In genomic region chr20:22962567-22963439, GRCh38 we compare ENCODE assay signal across 30 cellular contexts.
DNase-seq lines count a peak whose midpoint lies in the region; ATAC-seq and TF ChIP-seq lines count a peak whose summit lies in the region.
"Had no signal": no experiment of that assay in that cellular context is flagged by ENCODE, and none has a peak within 500 bp of the region (broad histone marks: within the 10 kb centered on the region; RNA-seq: fewer than 3 reads in every experiment).

No MANE protein-coding gene starts in this region.

- peaks cover 18% of the 10 kb centered on the region for H3K4me1 ChIP-seq in PC-3 (ENCODE audit: insufficient read depth, low read length)
- no peaks in the 10 kb centered on the region for H3K4me1 ChIP-seq in left lung
- H3K4me1 ChIP-seq: pancreas had no signal

- H3F3A ChIP-seq in PC-3 (ENCODE audit: low read length, unreplicated experiment) = no peaks in the 10 kb centered on the region

- no peak overlapping the region for H3K9ac ChIP-seq in PC-3 (ENCODE audit: low read length)

- no peak overlapping the region for H3K4me3 ChIP-seq in PC-3 (ENCODE audit: low read length)
- H3K4me3 ChIP-seq in choroid plexus epithelial cell (ENCODE audit: low read depth, low read length) = no peak overlapping the region
- no peak overlapping the region for H3K4me3 ChIP-seq in left lung
- H3K4me3 ChIP-seq: pancreas, SK-N-MC had no signal

- no peaks in the 10 kb centered on the region for H3K79me2 ChIP-seq in PC-3 (ENCODE audit: low read length)

- H3K27ac ChIP-seq in PC-3 (ENCODE audit: low read length) (peak overlapping the region; percentile 23), left lung (no peak overlapping the region)
- H3K27ac ChIP-seq: C4-2B, pancreas, SK-N-MC had no signal

- DNase-seq in Daoy (ENCODE audit: low read depth) (peak; percentile 13), PC-3 (peak; percentile 85), choroid plexus epithelial cell (ENCODE audit: low read depth) (peak; percentile 68), left lung (no peak), AG08395 (ENCODE audit: low spot score) (no peak), retina (no peak), H4 (ENCODE audit: low spot score) (no peak)
- DNase-seq: activated CD4-positive, alpha-beta memory T cell treated with anti-CD3 and anti-CD28 coated beads for 36 hours; activated CD4-positive, CD25-positive, alpha-beta regulatory T cell treated with anti-CD3 and anti-CD28 coated beads, Interleukin-2, amount 50 U/mL, for 72 hours; activated CD8-positive, alpha-beta memory T cell treated with anti-CD3 and anti-CD28 coated beads, Interleukin-2, amount 50 U/mL, for 48 hours; activated naive CD4-positive, alpha-beta T cell treated with anti-CD3 and anti-CD28 coated beads, Interleukin-2, amount 50 U/mL, for 16 hours; anterior cingulate cortex; Calu3; central memory CD4-positive, alpha-beta T cell; DND-41; head of caudate nucleus; kidney; NCI-H1048; NCI-H187; NCI-H524 treated with DMSO at 0.1 percent for 48 hours; nephron progenitor cell; NK-92 treated with Interleukin-12 subunit alpha and Interleukin-12 subunit beta, amount 100 ng/mL, for 24 hours; pancreas; right cardiac atrium; stimulated activated CD4-positive, alpha-beta T cell treated with anti-CD3 and anti-CD28 coated beads, Interleukin-12 subunit alpha, Interleukin-12 subunit beta, amount 100 ng/mL, for 4 hours; stimulated activated CD4-positive, alpha-beta T cell treated with anti-CD3 and anti-CD28 coated beads, Interleukin-4, amount 100 ng/mL, for 1 hour had no signal

- H3K36me3 ChIP-seq in PC-3 (ENCODE audit: low read depth, low read length) (no peaks in the 10 kb centered on the region), left lung (no peaks in the 10 kb centered on the region)
- H3K36me3 ChIP-seq: pancreas had no signal

- no peaks in the 10 kb centered on the region for H3K9me2 ChIP-seq in PC-3 (replicated peaks; ENCODE audit: low read length)

- peak; percentile 64 for ATAC-seq in PC-3
- ATAC-seq in left lung = peak; percentile 65
- no peak for ATAC-seq in HG02642 (IDR thresholded peaks at IDR 0.05; ENCODE audit: poor library complexity, unreplicated experiment)
- ATAC-seq: Panc1, pancreas, right cardiac atrium had no signal

- no peak overlapping the region for H2AFZ ChIP-seq in PC-3 (ENCODE audit: low read length)

- H3K4me2 ChIP-seq in PC-3 (ENCODE audit: low read length) = peak overlapping the region; percentile 29

- POLR2A ChIA-PET in PC-3 (lab: Charles Lee; ENCODE audit: unreplicated experiment) = no interaction called here

- CTCF ChIA-PET in PC-3 (lab: Charles Lee) = no interaction called here

- intact Hi-C loops in PC-3 (cut with micrococcal nuclease) (no loop called here), left lung (cut with DNase I) (no loop called here)

- H3K27me3 ChIP-seq in PC-3 (ENCODE audit: low read length) (peaks cover 14% of the 10 kb centered on the region; the same call in 1 of the 2 replicates), left lung (no peaks in the 10 kb centered on the region)
- H3K27me3 ChIP-seq: pancreas had no signal

- no TSS peak for BruUV-seq in PC-3 (replicated peaks; lab: Mats Ljungman, UMichigan)

- H3K9me3 ChIP-seq in PC-3 (ENCODE audit: low read length) = no peaks in the 10 kb centered on the region
- H3K9me3 ChIP-seq in left lung = no peaks in the 10 kb centered on the region
- H3K9me3 ChIP-seq: pancreas had no signal

- no peak for TF ChIP-seq CTCF in PC-3 (conservative IDR thresholded peaks at IDR 0.05; ENCODE audit: low read depth, low read length)
- TF ChIP-seq CTCF in choroid plexus epithelial cell (conservative IDR thresholded peaks at IDR 0.05; ENCODE audit: low read depth, low read length) = no peak
- no peak for TF ChIP-seq CTCF in left lung (IDR thresholded peaks at IDR 0.05)

- H4K20me1 ChIP-seq in PC-3 (ENCODE audit: low read length) = no peaks in the 10 kb centered on the region

Comparison
In these comparisons a context has a peak if more than half of its experiments do, and no peak if none do; other contexts are left out.
1. DNase-seq: peak in Daoy (single experiment), PC-3 (single experiment) and choroid plexus epithelial cell (single experiment); none in left lung (0 of 2), AG08395 (single experiment), retina (single experiment) and H4 (single experiment).